27 cellular contexts compared by ENCODE assay signal in genomic region chr18:27412551-27412950, GRCh38.
"Had no signal": no experiment of that assay in that cellular context is flagged by ENCODE, and none has a peak within 500 bp of the region (broad histone marks: within the 10 kb centered on the region; RNA-seq: fewer than 3 reads in every experiment).

No MANE protein-coding gene starts in this region.

- H3K4me1 Mint-ChIP-seq: activated CD4-positive, alpha-beta T cell treated with anti-CD3 and anti-CD28 coated beads for 36 hours; activated CD4-positive, alpha-beta T cell treated with anti-CD3 and anti-CD28 coated beads, Interleukin-2, amount 10 ng/mL, durations not matched to agents 7 days and 5 days; activated naive CD4-positive, alpha-beta T cell treated with anti-CD3 and anti-CD28 coated beads, Interleukin-2, amount 10 ng/mL, durations not matched to agents 7 days and 5 days; activated naive CD8-positive, alpha-beta T cell treated with anti-CD3 and anti-CD28 coated beads, Interleukin-2, amount 50 U/mL, for 24 hours had no signal

- DNase-seq: activated CD4-positive, alpha-beta T cell treated with anti-CD3 and anti-CD28 coated beads for 36 hours; activated CD4-positive, alpha-beta T cell treated with anti-CD3 and anti-CD28 coated beads, Interleukin-2, amount 10 ng/mL, durations not matched to agents 7 days and 5 days; activated CD4-positive, alpha-beta T cell treated with anti-CD3 and anti-CD28 coated beads, Interleukin-2, amount 50 U/mL, for 48 hours; activated CD8-positive, alpha-beta T cell treated with anti-CD3 and anti-CD28 coated beads, Interleukin-2, amount 10 ng/mL, durations not matched to agents 7 days and 5 days; activated effector memory CD4-positive, alpha-beta T cell treated with Interleukin-2 at 50 U/mL for 16 hours; activated naive CD4-positive, alpha-beta T cell treated with anti-CD3 and anti-CD28 coated beads, Interleukin-2, amount 10 ng/mL, durations not matched to agents 7 days and 5 days; activated naive CD8-positive, alpha-beta T cell treated with anti-CD3 and anti-CD28 coated beads, Interleukin-2, amount 50 U/mL, for 24 hours; activated T-cell treated with anti-CD3 and anti-CD28 coated beads, Interleukin-2, amount 50 U/mL, for 4 hours; anterior cingulate cortex; central memory CD4-positive, alpha-beta T cell; IMR-90; NCI-H1092 treated with DMSO at 0.1 percent for 48 hours; NCI-H1417 treated with DMSO at 0.1 percent for 48 hours; NCI-H1694; NCI-H1930; NCI-H2081 treated with DMSO at 0.1 percent for 48 hours; NCI-H226; NCI-H446 treated with DMSO at 0.1 percent for 48 hours; NCI-H524 treated with DMSO at 0.1 percent for 48 hours; Right ventricle myocardium superior; SW 1271; T1000; WERI-Rb-1 had no signal

- ATAC-seq: activated CD4-positive, alpha-beta T cell treated with anti-CD3 and anti-CD28 coated beads for 36 hours; activated CD8-positive, alpha-beta T cell treated with anti-CD3 and anti-CD28 coated beads, Interleukin-2, amount 10 ng/mL, durations not matched to agents 7 days and 5 days; activated naive CD8-positive, alpha-beta T cell treated with anti-CD3 and anti-CD28 coated beads, Interleukin-2, amount 50 U/mL, for 24 hours; activated T-cell treated with anti-CD3 and anti-CD28 coated beads, Interleukin-2, amount 50 U/mL, for 4 hours; K562 had no signal

- H3K27me3 Mint-ChIP-seq: activated CD4-positive, alpha-beta T cell treated with anti-CD3 and anti-CD28 coated beads for 36 hours; activated CD4-positive, alpha-beta T cell treated with anti-CD3 and anti-CD28 coated beads, Interleukin-2, amount 10 ng/mL, durations not matched to agents 7 days and 5 days; activated naive CD4-positive, alpha-beta T cell treated with anti-CD3 and anti-CD28 coated beads, Interleukin-2, amount 10 ng/mL, durations not matched to agents 7 days and 5 days; activated naive CD8-positive, alpha-beta T cell; activated naive CD8-positive, alpha-beta T cell treated with anti-CD3 and anti-CD28 coated beads, Interleukin-2, amount 50 U/mL, for 24 hours; brain had no signal

- H3K27ac Mint-ChIP-seq: activated CD4-positive, alpha-beta T cell treated with anti-CD3 and anti-CD28 coated beads for 36 hours; activated CD4-positive, alpha-beta T cell treated with anti-CD3 and anti-CD28 coated beads, Interleukin-2, amount 10 ng/mL, durations not matched to agents 7 days and 5 days; activated CD8-positive, alpha-beta T cell treated with anti-CD3 and anti-CD28 coated beads, Interleukin-2, amount 10 ng/mL, durations not matched to agents 7 days and 5 days; activated naive CD4-positive, alpha-beta T cell treated with anti-CD3 and anti-CD28 coated beads, Interleukin-2, amount 10 ng/mL, durations not matched to agents 7 days and 5 days; activated naive CD8-positive, alpha-beta T cell; activated naive CD8-positive, alpha-beta T cell treated with anti-CD3 and anti-CD28 coated beads, Interleukin-2, amount 50 U/mL, for 24 hours; activated T-helper 1 cell treated with anti-CD3 and anti-CD28 coated beads, Interleukin-12 subunit alpha, Interleukin-12 subunit beta, Interleukin-2, Interleukin-4 antibody, amounts not matched to agents 30 ng/mL and 10 ng/mL and 1 ng/mL, durations not matched to agents 14 hours and 24 hours and 36 hours had no signal

- H3K9me3 Mint-ChIP-seq: activated CD4-positive, alpha-beta T cell treated with anti-CD3 and anti-CD28 coated beads, Interleukin-2, amount 10 ng/mL, durations not matched to agents 7 days and 5 days; activated naive CD8-positive, alpha-beta T cell treated with anti-CD3 and anti-CD28 coated beads, Interleukin-2, amount 50 U/mL, for 24 hours; activated T-helper 1 cell treated with anti-CD3 and anti-CD28 coated beads, Interleukin-12 subunit alpha, Interleukin-12 subunit beta, Interleukin-2, Interleukin-4 antibody, amounts not matched to agents 30 ng/mL and 10 ng/mL and 1 ng/mL, durations not matched to agents 14 hours and 24 hours and 36 hours had no signal

- H3K4me3 Mint-ChIP-seq: activated CD4-positive, alpha-beta T cell treated with anti-CD3 and anti-CD28 coated beads for 36 hours; activated CD4-positive, alpha-beta T cell treated with anti-CD3 and anti-CD28 coated beads, Interleukin-2, amount 10 ng/mL, durations not matched to agents 7 days and 5 days; activated CD8-positive, alpha-beta T cell treated with anti-CD3 and anti-CD28 coated beads, Interleukin-2, amount 10 ng/mL, durations not matched to agents 7 days and 5 days; activated naive CD4-positive, alpha-beta T cell treated with anti-CD3 and anti-CD28 coated beads, Interleukin-2, amount 10 ng/mL, durations not matched to agents 7 days and 5 days; activated naive CD8-positive, alpha-beta T cell; activated naive CD8-positive, alpha-beta T cell treated with anti-CD3 and anti-CD28 coated beads, Interleukin-2, amount 50 U/mL, for 24 hours; activated T-cell treated with anti-CD3 and anti-CD28 coated beads, Interleukin-2, amount 50 U/mL, for 4 hours; activated T-helper 1 cell treated with anti-CD3 and anti-CD28 coated beads, Interleukin-12 subunit alpha, Interleukin-12 subunit beta, Interleukin-2, Interleukin-4 antibody, amounts not matched to agents 30 ng/mL and 10 ng/mL and 1 ng/mL, durations not matched to agents 14 hours and 24 hours and 36 hours; brain had no signal

- H3K36me3 Mint-ChIP-seq: activated naive CD4-positive, alpha-beta T cell treated with anti-CD3 and anti-CD28 coated beads, Interleukin-2, amount 10 ng/mL, durations not matched to agents 7 days and 5 days; activated naive CD8-positive, alpha-beta T cell; brain had no signal
